ENCODE assay signal across 8 cellular contexts in the genomic region with DNA sequence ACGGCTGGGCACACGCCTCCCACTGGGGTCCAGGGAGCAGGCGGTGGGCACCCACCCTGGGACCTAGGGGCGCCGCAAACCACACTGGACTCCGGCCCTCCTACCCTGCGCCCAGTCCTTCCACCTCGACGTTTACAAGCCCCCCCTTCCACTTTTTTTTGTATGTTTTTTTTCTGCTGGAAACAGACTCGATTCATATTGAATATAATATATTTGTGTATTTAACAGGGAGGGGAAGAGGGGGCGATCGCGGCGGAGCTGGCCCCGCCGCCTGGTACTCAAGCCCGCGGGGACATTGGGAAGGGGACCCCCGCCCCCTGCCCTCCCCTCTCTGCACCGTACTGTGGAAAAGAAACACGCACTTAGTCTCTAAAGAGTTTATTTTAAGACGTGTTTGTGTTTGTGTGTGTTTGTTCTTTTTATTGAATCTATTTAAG. TPM values are rescaled to one million over a fixed set of nuclear protein-coding genes. Genes with fewer than 3 reads are reported as not detected.
DNase-seq lines count a peak whose midpoint lies in the region; ATAC-seq and TF ChIP-seq lines count a peak whose summit lies in the region.

No MANE protein-coding gene starts in this region.

- H3K27me3 Mint-ChIP-seq in activated T-cell treated with anti-CD3 and anti-CD28 coated beads, Interleukin-2, amount 50 U/mL, for 4 hours (ENCODE audit: low read depth) = no peaks in the 10 kb centered on the region

- H3K9me3 ChIP-seq in iPS DF 6.9 (ENCODE audit: control insufficient read depth, insufficient read depth, low read length) (no peaks in the 10 kb centered on the region), stomach (no peaks in the 10 kb centered on the region)

- peak in 1 of 4 donors; percentile 7 for TF ChIP-seq POLR2A in stomach (IDR thresholded peaks at IDR 0.05)

- no peak for TF ChIP-seq CTCF in stomach (IDR thresholded peaks at IDR 0.05)

- H3K27ac ChIP-seq in iPS DF 6.9 (ENCODE audit: low read length) (no peak overlapping the region), stomach (peak overlapping the region; percentile 92 to 100 (median 99))

- intact Hi-C loops in stomach (cut with DNase I; ENCODE audit: low total_unique reads) = no loop called here

- no peaks in the 10 kb centered on the region for H3K9me3 Mint-ChIP-seq in activated T-cell treated with anti-CD3 and anti-CD28 coated beads, Interleukin-2, amount 50 U/mL, for 4 hours

- H3K36me3 Mint-ChIP-seq in activated T-cell treated with anti-CD3 and anti-CD28 coated beads, Interleukin-2, amount 50 U/mL, for 4 hours (ENCODE audit: insufficient read depth) = peaks cover 5% of the 10 kb centered on the region

- ATAC-seq in activated T-cell treated with anti-CD3 and anti-CD28 coated beads, Interleukin-2, amount 50 U/mL, for 4 hours = no peak

- WGBS in iPS DF 6.9 (ENCODE audit: insufficient coverage, insufficient read length) = no CpG with 5 or more reads among the region's 22 CpGs
- WGBS in stomach, 5 donors = 0 to 1% (median 0%) methylated on average over 22 of the region's 22 CpGs

- peaks cover 47% of the 10 kb centered on the region for H3K4me1 Mint-ChIP-seq in activated T-cell treated with anti-CD3 and anti-CD28 coated beads, Interleukin-2, amount 50 U/mL, for 4 hours (ENCODE audit: low read depth)

- H3K36me3 ChIP-seq in iPS DF 6.9 (ENCODE audit: control insufficient read depth, insufficient read depth, low read length) = no peaks in the 10 kb centered on the region
- peaks cover 0 to 11% (median 8%) of the 10 kb centered on the region in 4 donors for H3K36me3 ChIP-seq in stomach

- H3K4me3 Mint-ChIP-seq in activated T-cell treated with anti-CD3 and anti-CD28 coated beads, Interleukin-2, amount 50 U/mL, for 4 hours = peak overlapping the region; percentile 97

- no peak for TF ChIP-seq EP300 in stomach (IDR thresholded peaks at IDR 0.05)

- peak; percentile 47 for DNase-seq in DMS79 treated with DMSO at 0.1 percent for 48 hours (lab: John Stamatoyannopoulos, UW)
- DNase-seq in DMS79 (lab: John Stamatoyannopoulos, UW) = no peak
- DNase-seq in activated T-cell treated with anti-CD3 and anti-CD28 coated beads, Interleukin-2, amount 50 U/mL, for 4 hours = no peak
- no peak for DNase-seq in iPS DF 6.9 (ENCODE audit: low read depth, low spot score)
- DNase-seq in stomach = no peak
- no peak for DNase-seq in kidney tubule cell (ENCODE audit: low spot score)
- no peak for DNase-seq in NCI-H345 (lab: John Stamatoyannopoulos, UW)
- DNase-seq in activated CD4-positive, CD25-positive, alpha-beta regulatory T cell treated with anti-CD3 and anti-CD28 coated beads, Interleukin-2, amount 50 U/mL, for 72 hours = no peak

- H3K4me3 ChIP-seq in iPS DF 6.9 (ENCODE audit: low read length) (peak overlapping the region; percentile 59; the same call in 1 of the 2 replicates), stomach (peak overlapping the region; percentile 79 to 93 (median 86))

- H3K27me3 ChIP-seq in iPS DF 6.9 (ENCODE audit: control insufficient read depth, insufficient read depth, low read length) (no peaks in the 10 kb centered on the region), stomach (no peaks in the 10 kb centered on the region)

- H3K4me1 ChIP-seq in iPS DF 6.9 (ENCODE audit: control insufficient read depth, insufficient read depth, low read length) (peaks cover 13% of the 10 kb centered on the region), stomach (peaks cover 44 to 55% (median 52%) of the 10 kb centered on the region in 4 donors)

RNA-seq across cellular contexts. Expression of gene JUNB, which starts 1.6 kb away (rescaled TPM):
- total RNA-seq in activated T-cell treated with anti-CD3 and anti-CD28 coated beads, Interleukin-2, amount 50 U/mL, for 4 hours = 100 to 1,000 TPM; 261 to 295 (median 287) TPM
- 100 to 1,000 TPM; 178 to 625 (median 336) TPM for total RNA-seq in stomach
- 100 to 1,000 TPM; 128 to 152 (median 136) TPM for polyA plus RNA-seq in stomach

RNA-seq across cellular contexts. Expression of gene PRDX2, which starts 8.7 kb away (rescaled TPM):
- 100 to 1,000 TPM; 185 to 224 (median 211) TPM for total RNA-seq in activated T-cell treated with anti-CD3 and anti-CD28 coated beads, Interleukin-2, amount 50 U/mL, for 4 hours
- total RNA-seq in stomach = 100 to 1,000 TPM; 118 to 284 (median 129) TPM
- 100 to 1,000 TPM; 213 to 257 (median 240) TPM for polyA plus RNA-seq in stomach

RNA-seq across cellular contexts. Expression of gene THSD8, which starts 9.0 kb away (rescaled TPM):
- total RNA-seq in activated T-cell treated with anti-CD3 and anti-CD28 coated beads, Interleukin-2, amount 50 U/mL, for 4 hours = 10 to 100 TPM; 10.3 to 18.8 (median 12.6) TPM
- total RNA-seq in stomach = not detected
- polyA plus RNA-seq in stomach = 1 to 10 TPM; 2.9 to 8.3 (median 5.1) TPM

RNA-seq across cellular contexts. Expression of gene RNASEH2A, which starts 13.5 kb away (rescaled TPM):
- total RNA-seq in activated T-cell treated with anti-CD3 and anti-CD28 coated beads, Interleukin-2, amount 50 U/mL, for 4 hours = 10 to 100 TPM; 32.3 to 42.7 (median 39.1) TPM
- total RNA-seq in stomach = 10 to 100 TPM in 2 of 5 donors, 1 to 10 TPM in 2, under 1 TPM in 1; 0.45 to 36.2 (median 6.2) TPM
- polyA plus RNA-seq in stomach = 10 to 100 TPM in 1 of 3 donors, 1 to 10 TPM in 2; 5.4 to 10.6 (median 6.4) TPM

RNA-seq across cellular contexts. Expression of gene HOOK2, which starts 17.5 kb away (rescaled TPM):
- total RNA-seq in activated T-cell treated with anti-CD3 and anti-CD28 coated beads, Interleukin-2, amount 50 U/mL, for 4 hours = 1 to 10 TPM; 5.9 to 8.4 (median 6.0) TPM
- 100 to 1,000 TPM in 3 of 5 donors, 10 to 100 TPM in 2; 33.0 to 797 (median 303) TPM for total RNA-seq in stomach
- polyA plus RNA-seq in stomach = 10 to 100 TPM; 30.1 to 74.1 (median 66.7) TPM

Comparison
In these comparisons a context has a peak if more than half of its experiments do, and no peak if none do; other contexts are left out.
1. RNA of gene THSD8, which starts 9.0 kb away (total RNA-seq): 10.3 to 18.8 TPM in activated T-cell treated with anti-CD3 and anti-CD28 coated beads, Interleukin-2, amount 50 U/mL, for 4 hours; not detected in stomach; every median in the first group is over 10 times any median in the second.